In genomic region chr5:31855527-31855862, GRCh38 we compare ENCODE assay signal across 9 cellular contexts.
DNase-seq lines count a peak whose midpoint lies in the region; ATAC-seq and TF ChIP-seq lines count a peak whose summit lies in the region.
"Had no signal": no experiment of that assay in that cellular context is flagged by ENCODE, and none has a peak within 500 bp of the region (broad histone marks: within the 10 kb centered on the region; RNA-seq: fewer than 3 reads in every experiment).

No MANE protein-coding gene starts in this region.

- peaks cover 3% of the 10 kb centered on the region; the same call in 1 of the 2 replicates for H3K9me3 ChIP-seq in HAP-1
- no peaks in the 10 kb centered on the region for H3K9me3 ChIP-seq in iPS-15b (ENCODE audit: control insufficient read depth, insufficient read depth, low read length)

- H3K4me1 ChIP-seq in HAP-1 (peaks cover 13% of the 10 kb centered on the region), iPS-15b (ENCODE audit: control insufficient read depth, insufficient read depth, low read length) (peaks cover 11% of the 10 kb centered on the region)

- TF ChIP-seq CTCF in brain microvascular endothelial cell (IDR thresholded peaks at IDR 0.05; ENCODE audit: low read depth, low read length, missing control alignments): no peak

- peak overlapping the region; percentile 84 for H3K9ac ChIP-seq in iPS-15b (ENCODE audit: low read depth, low read length)

- in situ Hi-C loops in HAP-1 (cut with MboI; ENCODE audit: low sequenced_read_pairs): no loop called here
- in situ Hi-C loops in brain microvascular endothelial cell (cut with HindIII; ENCODE audit: low pct_ligation_motif_present, low sequenced_read_pairs): no loop called here

- H3K4me3 ChIP-seq in HAP-1 (peak overlapping the region; percentile 49), brain microvascular endothelial cell (ENCODE audit: low read depth, low read length) (peak overlapping the region; percentile 57), iPS-15b (ENCODE audit: low read depth, low read length) (peak overlapping the region; percentile 89)

- H3K36me3 ChIP-seq in HAP-1 (replicated peaks): no peaks in the 10 kb centered on the region
- H3K36me3 ChIP-seq in brain microvascular endothelial cell (replicated peaks): no peaks in the 10 kb centered on the region
- no peaks in the 10 kb centered on the region for H3K36me3 ChIP-seq in iPS-15b (ENCODE audit: control insufficient read depth, insufficient read depth, low read length)

- intact Hi-C loops in sciatic nerve (cut with DNase I): loop anchor here (1.0 kb wide), 1 partner anchor 31 kb away; no protein-coding TSS in a partner anchor

- no peak for DNase-seq in HAP-1 (ENCODE audit: low spot score in 2 of 2)
- DNase-seq in brain microvascular endothelial cell: no peak
- no peak for DNase-seq in sciatic nerve (ENCODE audit: low spot score)
- DNase-seq in ureter (ENCODE audit: low spot score): no peak
- no peak for DNase-seq in DMS114 treated with DMSO at 0.1 percent for 48 hours (lab: John Stamatoyannopoulos, UW; ENCODE audit: unreplicated experiment)
- no peak for DNase-seq in COLO668 (lab: John Stamatoyannopoulos, UW; ENCODE audit: unreplicated experiment)
- no peak for DNase-seq in effector CD8-positive, alpha-beta T cell (lab: John Stamatoyannopoulos, UW)
- DNase-seq: NCI-H1092 treated with DMSO at 0.1 percent for 48 hours had no signal

- no peak overlapping the region for H3K27ac ChIP-seq in brain microvascular endothelial cell

- ATAC-seq in sciatic nerve: peak; percentile 59

- H3K27me3 ChIP-seq in HAP-1 (ENCODE audit: low read depth) (no peaks in the 10 kb centered on the region), brain microvascular endothelial cell (replicated peaks) (no peaks in the 10 kb centered on the region), iPS-15b (ENCODE audit: control insufficient read depth, insufficient read depth, low read length) (no peaks in the 10 kb centered on the region)
